1 cellular context compared by ENCODE assay signal in the genomic region with DNA sequence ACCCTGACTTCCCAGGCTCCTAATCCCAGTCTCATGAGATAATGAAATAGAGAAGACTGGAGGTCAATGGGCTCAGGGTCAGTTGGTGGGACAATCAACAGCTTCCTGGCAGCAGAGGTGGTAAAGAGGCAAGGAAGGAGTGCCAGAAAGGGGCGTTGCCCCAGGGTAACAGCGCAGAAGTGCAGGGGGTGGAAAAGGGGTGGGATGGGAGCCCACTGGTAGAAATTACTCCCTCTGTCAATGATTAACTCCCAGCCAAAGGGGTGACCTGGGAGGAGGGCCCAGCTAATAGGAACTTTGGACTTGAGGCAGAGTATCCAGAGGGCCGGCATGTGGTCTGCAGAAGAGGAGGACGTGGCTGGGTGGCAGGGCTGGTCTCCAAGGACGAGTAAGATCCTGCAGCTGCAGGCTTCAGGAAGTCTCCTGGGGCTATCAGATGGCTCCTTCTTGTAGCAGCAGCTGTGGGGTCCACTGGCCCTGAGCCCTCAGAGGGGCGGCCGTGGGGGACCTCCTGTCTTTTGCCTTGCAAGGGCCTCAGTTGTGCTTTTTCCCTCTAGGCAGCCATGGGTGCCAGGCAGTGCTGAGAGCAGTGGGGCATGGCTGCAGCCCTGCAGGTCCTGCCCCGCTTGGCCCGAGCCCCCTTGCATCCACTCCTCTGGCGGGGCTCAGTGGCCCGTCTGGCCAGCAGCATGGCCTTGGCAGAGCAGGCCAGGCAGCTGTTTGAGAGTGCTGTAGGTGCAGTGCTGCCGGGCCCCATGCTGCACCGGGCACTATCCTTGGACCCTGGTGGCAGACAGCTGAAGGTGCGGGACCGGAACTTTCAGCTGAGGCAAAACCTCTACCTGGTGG.
A peak's percentile ranks its signal among the peaks of the same experiment; 100 is the strongest.
TF ChIP-seq lines count a peak whose summit lies in the region.

No MANE protein-coding gene starts in this region.

TF ChIP-seq in HepG2, 621 proteins besides CTCF, POLR2A, EP300 and RAD21 (continued from another document and continues in another):
- TF ChIP-seq, protein P1, sequence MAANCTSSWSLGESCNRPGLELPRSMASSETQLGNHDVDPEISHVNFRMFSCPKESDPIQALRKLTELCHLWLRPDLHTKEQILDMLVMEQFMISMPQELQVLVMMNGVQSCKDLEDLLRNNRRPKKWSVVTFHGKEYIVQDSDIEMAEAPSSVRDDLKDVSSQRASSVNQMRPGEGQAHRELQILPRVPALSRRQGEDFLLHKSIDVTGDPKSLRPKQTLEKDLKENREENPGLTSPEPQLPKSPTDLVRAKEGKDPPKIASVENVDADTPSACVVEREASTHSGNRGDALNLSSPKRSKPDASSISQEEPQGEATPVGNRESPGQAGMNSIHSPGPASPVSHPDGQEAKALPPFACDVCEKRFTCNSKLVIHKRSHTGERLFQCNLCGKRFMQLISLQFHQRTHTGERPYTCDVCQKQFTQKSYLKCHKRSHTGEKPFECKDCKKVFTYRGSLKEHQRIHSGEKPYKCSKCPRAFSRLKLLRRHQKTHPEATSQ (CRISPR knock-in tag; IDR thresholded peaks at IDR 0.05; ENCODE audit: borderline replicate concordance): no peak
- TF ChIP-seq, protein P2, sequence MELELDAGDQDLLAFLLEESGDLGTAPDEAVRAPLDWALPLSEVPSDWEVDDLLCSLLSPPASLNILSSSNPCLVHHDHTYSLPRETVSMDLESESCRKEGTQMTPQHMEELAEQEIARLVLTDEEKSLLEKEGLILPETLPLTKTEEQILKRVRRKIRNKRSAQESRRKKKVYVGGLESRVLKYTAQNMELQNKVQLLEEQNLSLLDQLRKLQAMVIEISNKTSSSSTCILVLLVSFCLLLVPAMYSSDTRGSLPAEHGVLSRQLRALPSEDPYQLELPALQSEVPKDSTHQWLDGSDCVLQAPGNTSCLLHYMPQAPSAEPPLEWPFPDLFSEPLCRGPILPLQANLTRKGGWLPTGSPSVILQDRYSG (CRISPR knock-in tag; IDR thresholded peaks at IDR 0.05): no peak
- TF ChIP-seq CHD4 (IDR thresholded peaks at IDR 0.05; ENCODE audit: borderline replicate concordance, low read length) (peak; percentile 81; the same call in 1 of the 2 replicates), HNRNPLL (IDR thresholded peaks at IDR 0.05; ENCODE audit: low read depth, low read length, poor library complexity, severe bottlenecking) (no peak), ZNF569 (CRISPR knock-in tag; IDR thresholded peaks at IDR 0.05; ENCODE audit: borderline replicate concordance) (no peak), ZNF501 (CRISPR knock-in tag; IDR thresholded peaks at IDR 0.05) (peak; percentile 54), ZBTB3 (CRISPR knock-in tag; IDR thresholded peaks at IDR 0.05; ENCODE audit: borderline replicate concordance, low read depth) (no peak; the same call in 1 of the 2 replicates), RARA (CRISPR knock-in tag; IDR thresholded peaks at IDR 0.05) (peak; percentile 83), ZNF34 (CRISPR knock-in tag; IDR thresholded peaks at IDR 0.05; ENCODE audit: borderline replicate concordance) (no peak), ZNF788 (CRISPR knock-in tag; IDR thresholded peaks at IDR 0.05; ENCODE audit: borderline replicate concordance) (no peak; the same call in 1 of the 2 replicates), ZFP62 (CRISPR knock-in tag; IDR thresholded peaks at IDR 0.05) (no peak), POLR2AphosphoS5 (IDR thresholded peaks at IDR 0.05; ENCODE audit: low read depth, low read length) (peak; percentile 98), ZMAT3 (CRISPR knock-in tag; conservative IDR thresholded peaks at IDR 0.05) (no peak), SRSF9 (IDR thresholded peaks at IDR 0.05; ENCODE audit: borderline replicate concordance, insufficient read depth, low read depth, low read length, poor library complexity, severe bottlenecking) (no peak), ZNF850 (CRISPR knock-in tag; conservative IDR thresholded peaks at IDR 0.05) (no peak), ZNF350 (CRISPR knock-in tag; IDR thresholded peaks at IDR 0.05; ENCODE audit: borderline replicate concordance, low read depth) (peak; percentile 90), ZFY (CRISPR knock-in tag; IDR thresholded peaks at IDR 0.05) (peak; percentile 69)
- TF ChIP-seq, protein P3, sequence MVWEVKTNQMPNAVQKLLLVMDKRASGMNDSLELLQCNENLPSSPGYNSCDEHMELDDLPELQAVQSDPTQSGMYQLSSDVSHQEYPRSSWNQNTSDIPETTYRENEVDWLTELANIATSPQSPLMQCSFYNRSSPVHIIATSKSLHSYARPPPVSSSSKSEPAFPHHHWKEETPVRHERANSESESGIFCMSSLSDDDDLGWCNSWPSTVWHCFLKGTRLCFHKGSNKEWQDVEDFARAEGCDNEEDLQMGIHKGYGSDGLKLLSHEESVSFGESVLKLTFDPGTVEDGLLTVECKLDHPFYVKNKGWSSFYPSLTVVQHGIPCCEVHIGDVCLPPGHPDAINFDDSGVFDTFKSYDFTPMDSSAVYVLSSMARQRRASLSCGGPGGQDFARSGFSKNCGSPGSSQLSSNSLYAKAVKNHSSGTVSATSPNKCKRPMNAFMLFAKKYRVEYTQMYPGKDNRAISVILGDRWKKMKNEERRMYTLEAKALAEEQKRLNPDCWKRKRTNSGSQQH (CRISPR knock-in tag; IDR thresholded peaks at IDR 0.05; ENCODE audit: low read depth): no peak
- TF ChIP-seq, protein P4, sequence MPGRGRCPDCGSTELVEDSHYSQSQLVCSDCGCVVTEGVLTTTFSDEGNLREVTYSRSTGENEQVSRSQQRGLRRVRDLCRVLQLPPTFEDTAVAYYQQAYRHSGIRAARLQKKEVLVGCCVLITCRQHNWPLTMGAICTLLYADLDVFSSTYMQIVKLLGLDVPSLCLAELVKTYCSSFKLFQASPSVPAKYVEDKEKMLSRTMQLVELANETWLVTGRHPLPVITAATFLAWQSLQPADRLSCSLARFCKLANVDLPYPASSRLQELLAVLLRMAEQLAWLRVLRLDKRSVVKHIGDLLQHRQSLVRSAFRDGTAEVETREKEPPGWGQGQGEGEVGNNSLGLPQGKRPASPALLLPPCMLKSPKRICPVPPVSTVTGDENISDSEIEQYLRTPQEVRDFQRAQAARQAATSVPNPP (CRISPR knock-in tag; IDR thresholded peaks at IDR 0.05): peak; percentile 62
- TF ChIP-seq, protein P5, sequence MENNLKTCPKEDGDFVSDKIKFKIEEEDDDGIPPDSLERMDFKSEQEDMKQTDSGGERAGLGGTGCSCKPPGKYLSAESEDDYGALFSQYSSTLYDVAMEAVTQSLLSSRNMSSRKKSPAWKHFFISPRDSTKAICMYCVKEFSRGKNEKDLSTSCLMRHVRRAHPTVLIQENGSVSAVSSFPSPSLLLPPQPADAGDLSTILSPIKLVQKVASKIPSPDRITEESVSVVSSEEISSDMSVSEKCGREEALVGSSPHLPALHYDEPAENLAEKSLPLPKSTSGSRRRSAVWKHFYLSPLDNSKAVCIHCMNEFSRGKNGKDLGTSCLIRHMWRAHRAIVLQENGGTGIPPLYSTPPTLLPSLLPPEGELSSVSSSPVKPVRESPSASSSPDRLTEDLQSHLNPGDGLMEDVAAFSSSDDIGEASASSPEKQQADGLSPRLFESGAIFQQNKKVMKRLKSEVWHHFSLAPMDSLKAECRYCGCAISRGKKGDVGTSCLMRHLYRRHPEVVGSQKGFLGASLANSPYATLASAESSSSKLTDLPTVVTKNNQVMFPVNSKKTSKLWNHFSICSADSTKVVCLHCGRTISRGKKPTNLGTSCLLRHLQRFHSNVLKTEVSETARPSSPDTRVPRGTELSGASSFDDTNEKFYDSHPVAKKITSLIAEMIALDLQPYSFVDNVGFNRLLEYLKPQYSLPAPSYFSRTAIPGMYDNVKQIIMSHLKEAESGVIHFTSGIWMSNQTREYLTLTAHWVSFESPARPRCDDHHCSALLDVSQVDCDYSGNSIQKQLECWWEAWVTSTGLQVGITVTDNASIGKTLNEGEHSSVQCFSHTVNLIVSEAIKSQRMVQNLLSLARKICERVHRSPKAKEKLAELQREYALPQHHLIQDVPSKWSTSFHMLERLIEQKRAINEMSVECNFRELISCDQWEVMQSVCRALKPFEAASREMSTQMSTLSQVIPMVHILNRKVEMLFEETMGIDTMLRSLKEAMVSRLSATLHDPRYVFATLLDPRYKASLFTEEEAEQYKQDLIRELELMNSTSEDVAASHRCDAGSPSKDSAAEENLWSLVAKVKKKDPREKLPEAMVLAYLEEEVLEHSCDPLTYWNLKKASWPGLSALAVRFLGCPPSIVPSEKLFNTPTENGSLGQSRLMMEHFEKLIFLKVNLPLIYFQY (CRISPR knock-in tag; IDR thresholded peaks at IDR 0.05; ENCODE audit: borderline replicate concordance): no peak
- TF ChIP-seq, protein P6, sequence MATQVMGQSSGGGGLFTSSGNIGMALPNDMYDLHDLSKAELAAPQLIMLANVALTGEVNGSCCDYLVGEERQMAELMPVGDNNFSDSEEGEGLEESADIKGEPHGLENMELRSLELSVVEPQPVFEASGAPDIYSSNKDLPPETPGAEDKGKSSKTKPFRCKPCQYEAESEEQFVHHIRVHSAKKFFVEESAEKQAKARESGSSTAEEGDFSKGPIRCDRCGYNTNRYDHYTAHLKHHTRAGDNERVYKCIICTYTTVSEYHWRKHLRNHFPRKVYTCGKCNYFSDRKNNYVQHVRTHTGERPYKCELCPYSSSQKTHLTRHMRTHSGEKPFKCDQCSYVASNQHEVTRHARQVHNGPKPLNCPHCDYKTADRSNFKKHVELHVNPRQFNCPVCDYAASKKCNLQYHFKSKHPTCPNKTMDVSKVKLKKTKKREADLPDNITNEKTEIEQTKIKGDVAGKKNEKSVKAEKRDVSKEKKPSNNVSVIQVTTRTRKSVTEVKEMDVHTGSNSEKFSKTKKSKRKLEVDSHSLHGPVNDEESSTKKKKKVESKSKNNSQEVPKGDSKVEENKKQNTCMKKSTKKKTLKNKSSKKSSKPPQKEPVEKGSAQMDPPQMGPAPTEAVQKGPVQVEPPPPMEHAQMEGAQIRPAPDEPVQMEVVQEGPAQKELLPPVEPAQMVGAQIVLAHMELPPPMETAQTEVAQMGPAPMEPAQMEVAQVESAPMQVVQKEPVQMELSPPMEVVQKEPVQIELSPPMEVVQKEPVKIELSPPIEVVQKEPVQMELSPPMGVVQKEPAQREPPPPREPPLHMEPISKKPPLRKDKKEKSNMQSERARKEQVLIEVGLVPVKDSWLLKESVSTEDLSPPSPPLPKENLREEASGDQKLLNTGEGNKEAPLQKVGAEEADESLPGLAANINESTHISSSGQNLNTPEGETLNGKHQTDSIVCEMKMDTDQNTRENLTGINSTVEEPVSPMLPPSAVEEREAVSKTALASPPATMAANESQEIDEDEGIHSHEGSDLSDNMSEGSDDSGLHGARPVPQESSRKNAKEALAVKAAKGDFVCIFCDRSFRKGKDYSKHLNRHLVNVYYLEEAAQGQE (IDR thresholded peaks at IDR 0.05; ENCODE audit: borderline replicate concordance in 1 of 2, low read depth in 1 of 2, low read length in 2 of 2): peak in 1 of 2 experiments; percentile 57; a peak in 1 of 4 replicates
- TF ChIP-seq, protein P7, sequence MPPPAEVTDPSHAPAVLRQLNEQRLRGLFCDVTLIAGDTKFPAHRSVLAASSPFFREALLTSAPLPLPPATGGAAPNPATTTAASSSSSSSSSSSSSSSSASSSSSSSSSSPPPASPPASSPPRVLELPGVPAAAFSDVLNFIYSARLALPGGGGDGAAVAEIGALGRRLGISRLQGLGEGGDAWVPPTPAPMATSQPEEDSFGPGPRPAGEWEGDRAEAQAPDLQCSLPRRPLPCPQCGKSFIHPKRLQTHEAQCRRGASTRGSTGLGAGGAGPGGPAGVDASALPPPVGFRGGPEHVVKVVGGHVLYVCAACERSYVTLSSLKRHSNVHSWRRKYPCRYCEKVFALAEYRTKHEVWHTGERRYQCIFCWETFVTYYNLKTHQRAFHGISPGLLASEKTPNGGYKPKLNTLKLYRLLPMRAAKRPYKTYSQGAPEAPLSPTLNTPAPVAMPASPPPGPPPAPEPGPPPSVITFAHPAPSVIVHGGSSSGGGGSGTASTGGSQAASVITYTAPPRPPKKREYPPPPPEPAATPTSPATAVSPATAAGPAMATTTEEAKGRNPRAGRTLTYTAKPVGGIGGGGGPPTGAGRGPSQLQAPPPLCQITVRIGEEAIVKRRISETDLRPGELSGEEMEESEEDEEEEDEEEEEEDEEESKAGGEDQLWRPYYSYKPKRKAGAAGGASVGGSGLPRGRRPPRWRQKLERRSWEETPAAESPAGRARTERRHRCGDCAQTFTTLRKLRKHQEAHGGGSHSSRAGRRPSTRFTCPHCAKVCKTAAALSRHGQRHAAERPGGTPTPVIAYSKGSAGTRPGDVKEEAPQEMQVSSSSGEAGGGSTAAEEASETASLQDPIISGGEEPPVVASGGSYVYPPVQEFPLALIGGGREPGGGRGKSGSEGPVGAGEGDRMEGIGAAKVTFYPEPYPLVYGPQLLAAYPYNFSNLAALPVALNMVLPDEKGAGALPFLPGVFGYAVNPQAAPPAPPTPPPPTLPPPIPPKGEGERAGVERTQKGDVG (CRISPR knock-in tag; IDR thresholded peaks at IDR 0.05; ENCODE audit: borderline replicate concordance): no peak
- TF ChIP-seq, protein P8, sequence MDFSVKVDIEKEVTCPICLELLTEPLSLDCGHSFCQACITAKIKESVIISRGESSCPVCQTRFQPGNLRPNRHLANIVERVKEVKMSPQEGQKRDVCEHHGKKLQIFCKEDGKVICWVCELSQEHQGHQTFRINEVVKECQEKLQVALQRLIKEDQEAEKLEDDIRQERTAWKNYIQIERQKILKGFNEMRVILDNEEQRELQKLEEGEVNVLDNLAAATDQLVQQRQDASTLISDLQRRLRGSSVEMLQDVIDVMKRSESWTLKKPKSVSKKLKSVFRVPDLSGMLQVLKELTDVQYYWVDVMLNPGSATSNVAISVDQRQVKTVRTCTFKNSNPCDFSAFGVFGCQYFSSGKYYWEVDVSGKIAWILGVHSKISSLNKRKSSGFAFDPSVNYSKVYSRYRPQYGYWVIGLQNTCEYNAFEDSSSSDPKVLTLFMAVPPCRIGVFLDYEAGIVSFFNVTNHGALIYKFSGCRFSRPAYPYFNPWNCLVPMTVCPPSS (IDR thresholded peaks at IDR 0.05): no peak
- TF ChIP-seq, protein P9, sequence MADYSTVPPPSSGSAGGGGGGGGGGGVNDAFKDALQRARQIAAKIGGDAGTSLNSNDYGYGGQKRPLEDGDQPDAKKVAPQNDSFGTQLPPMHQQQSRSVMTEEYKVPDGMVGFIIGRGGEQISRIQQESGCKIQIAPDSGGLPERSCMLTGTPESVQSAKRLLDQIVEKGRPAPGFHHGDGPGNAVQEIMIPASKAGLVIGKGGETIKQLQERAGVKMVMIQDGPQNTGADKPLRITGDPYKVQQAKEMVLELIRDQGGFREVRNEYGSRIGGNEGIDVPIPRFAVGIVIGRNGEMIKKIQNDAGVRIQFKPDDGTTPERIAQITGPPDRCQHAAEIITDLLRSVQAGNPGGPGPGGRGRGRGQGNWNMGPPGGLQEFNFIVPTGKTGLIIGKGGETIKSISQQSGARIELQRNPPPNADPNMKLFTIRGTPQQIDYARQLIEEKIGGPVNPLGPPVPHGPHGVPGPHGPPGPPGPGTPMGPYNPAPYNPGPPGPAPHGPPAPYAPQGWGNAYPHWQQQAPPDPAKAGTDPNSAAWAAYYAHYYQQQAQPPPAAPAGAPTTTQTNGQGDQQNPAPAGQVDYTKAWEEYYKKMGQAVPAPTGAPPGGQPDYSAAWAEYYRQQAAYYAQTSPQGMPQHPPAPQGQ (CRISPR knock-in tag; IDR thresholded peaks at IDR 0.05; ENCODE audit: borderline replicate concordance): no peak
